ENCODE assay signal across 8 cellular contexts in genomic region chr16:9134739-9135138, GRCh38. TPM values are rescaled to one million over a fixed set of nuclear protein-coding genes. Genes with fewer than 3 reads are reported as not detected.
A peak's percentile ranks its signal among the peaks of the same experiment; 100 is the strongest.
DNase-seq lines count a peak whose midpoint lies in the region; ATAC-seq and TF ChIP-seq lines count a peak whose summit lies in the region.

No MANE protein-coding gene starts in this region.

- 29% methylated on average over 5 of the region's 5 CpGs for WGBS in right cardiac atrium

- intact Hi-C loops in right cardiac atrium (cut with DNase I), result no loop called here

- peaks cover 25% of the 10 kb centered on the region for H3K4me1 Mint-ChIP-seq in activated naive CD8-positive, alpha-beta T cell (ENCODE audit: low read depth)

- H3K9me3 ChIP-seq in KOPT-K1 (ENCODE audit: insufficient read depth, low read length, poor library complexity, severe bottlenecking), result no peaks in the 10 kb centered on the region
- H3K9me3 ChIP-seq in right cardiac atrium (ENCODE audit: control insufficient read depth, low read length), result no peaks in the 10 kb centered on the region

- H3K36me3 Mint-ChIP-seq in activated naive CD8-positive, alpha-beta T cell, result no peaks in the 10 kb centered on the region

- ATAC-seq in right cardiac atrium, result peak; percentile 64 to 74

- DNase-seq in COLO668 (lab: John Stamatoyannopoulos, UW; ENCODE audit: unreplicated experiment), result peak; percentile 50
- peak; percentile 69 for DNase-seq in GM20000 (ENCODE audit: low spot score)
- peak; percentile 87 for DNase-seq in SK-MEL-5 (ENCODE audit: low read depth, low spot score)
- peak; percentile 31 to 70 (median 69) for DNase-seq in right cardiac atrium
- peak; percentile 41 to 52 (median 48) for DNase-seq in stimulated activated CD4-positive, alpha-beta T cell treated with anti-CD3 and anti-CD28 coated beads, Interleukin-12 subunit alpha, Interleukin-12 subunit beta, amount 100 ng/mL, for 48 hours (ENCODE audit: low read depth in 2 of 3, low spot score in 1 of 3)
- no peak for DNase-seq in globus pallidus (ENCODE audit: low spot score)

- H3K27ac Mint-ChIP-seq in activated naive CD8-positive, alpha-beta T cell, result peak overlapping the region; percentile 54

- H3K27ac ChIP-seq in KOPT-K1 (ENCODE audit: low read depth, low read length, poor library complexity, severe bottlenecking), result peak overlapping the region; percentile 1
- no peak overlapping the region for H3K27ac ChIP-seq in right cardiac atrium (ENCODE audit: low read length)

- H3K36me3 ChIP-seq in KOPT-K1 (ENCODE audit: insufficient read depth, low read length), result no peaks in the 10 kb centered on the region

- H3K27me3 Mint-ChIP-seq in activated naive CD8-positive, alpha-beta T cell, result no peaks in the 10 kb centered on the region

- H3K4me1 ChIP-seq in right cardiac atrium (ENCODE audit: control insufficient read depth, insufficient read depth, low read length), result no peaks in the 10 kb centered on the region

- in situ Hi-C loops in SK-MEL-5 (cut with HindIII; ENCODE audit: low pct_unique_long_range_greater_than_20kb, low sequenced_read_pairs), result no loop called here

- H3K4me3 ChIP-seq in right cardiac atrium (ENCODE audit: low read length), result no peak overlapping the region

- H3K4me3 Mint-ChIP-seq in activated naive CD8-positive, alpha-beta T cell, result no peak overlapping the region

- no peaks in the 10 kb centered on the region for H3K9me3 Mint-ChIP-seq in activated naive CD8-positive, alpha-beta T cell (ENCODE audit: low read depth)

- peak; percentile 80 for TF ChIP-seq CTCF in GM20000 (IDR thresholded peaks at IDR 0.05; ENCODE audit: extremely low read depth, missing control alignments)

- no peaks in the 10 kb centered on the region for H3K27me3 ChIP-seq in right cardiac atrium (ENCODE audit: control insufficient read depth, insufficient read depth)

RNA-seq across cellular contexts. Expression of gene HAPSTR1, which starts 43.3 kb away (rescaled TPM):
- total RNA-seq in SK-MEL-5 (2014; rRNA removed; shearing (Covaris generic)), result 39.3 and 43.8 TPM in 2 replicates
- polyA plus RNA-seq in SK-MEL-5 (2015; cell fraction: cytosol; rRNA removed), result 26.0 and 28.8 TPM in 2 replicates
- polyA plus RNA-seq in SK-MEL-5 (2015; cell fraction: nucleus; rRNA removed), result 19.1 and 27.4 TPM in 2 replicates
- total RNA-seq in right cardiac atrium, result 10 to 100 TPM; 39.7 to 50.9 (median 45.1) TPM
- polyA plus RNA-seq in right cardiac atrium, result 14.4 TPM
